21 cellular contexts compared by ENCODE assay signal in genomic region chr2:197089659-197090058, GRCh38.
DNase-seq lines count a peak whose midpoint lies in the region; ATAC-seq, FAIRE-seq and TF ChIP-seq lines count a peak whose summit lies in the region.
"Had no signal": no experiment of that assay in that cellular context is flagged by ENCODE, and none has a peak within 500 bp of the region (broad histone marks: within the 10 kb centered on the region; RNA-seq: fewer than 3 reads in every experiment).

No MANE protein-coding gene starts in this region.

- CTCF ChIA-PET in activated naive CD4-positive, alpha-beta T cell treated with anti-CD3 and anti-CD28 coated beads, Interleukin-2, amount 10 ng/mL, durations not matched to agents 7 days and 5 days (lab: Charles Lee), result no interaction called here

- no peaks in the 10 kb centered on the region for H3K9me3 ChIP-seq in uterus
- H3K9me3 ChIP-seq: ascending aorta, MG63, right atrium auricular region had no signal

- peak overlapping the region; percentile 28 to 32 for H3K27ac Mint-ChIP-seq in activated naive CD4-positive, alpha-beta T cell treated with anti-CD3 and anti-CD28 coated beads, Interleukin-2, amount 50 U/mL, for 72 hours
- no peak overlapping the region for H3K27ac Mint-ChIP-seq in activated naive CD4-positive, alpha-beta T cell treated with anti-CD3 and anti-CD28 coated beads, Interleukin-2, amount 10 ng/mL, durations not matched to agents 7 days and 5 days
- peak overlapping the region; percentile 71 for H3K27ac Mint-ChIP-seq in activated T-helper 17 cell treated with anti-CD3 and anti-CD28 coated beads, Interleukin-2, amount 50 U/mL, for 72 hours
- peak overlapping the region; percentile 86 for H3K27ac Mint-ChIP-seq in mesothelial cell of epicardium
- H3K27ac Mint-ChIP-seq: H9 had no signal

- H3K9me3 Mint-ChIP-seq in activated naive CD4-positive, alpha-beta T cell treated with anti-CD3 and anti-CD28 coated beads, Interleukin-2, amount 50 U/mL, for 72 hours, result no peaks in the 10 kb centered on the region
- no peaks in the 10 kb centered on the region for H3K9me3 Mint-ChIP-seq in activated naive CD4-positive, alpha-beta T cell treated with anti-CD3 and anti-CD28 coated beads, Interleukin-2, amount 10 ng/mL, durations not matched to agents 7 days and 5 days
- no peaks in the 10 kb centered on the region for H3K9me3 Mint-ChIP-seq in activated T-helper 17 cell treated with anti-CD3 and anti-CD28 coated beads, Interleukin-2, amount 50 U/mL, for 72 hours
- no peaks in the 10 kb centered on the region for H3K9me3 Mint-ChIP-seq in mesothelial cell of epicardium
- H3K9me3 Mint-ChIP-seq: H9 had no signal

- no peak for DNase-seq in activated naive CD4-positive, alpha-beta T cell treated with anti-CD3 and anti-CD28 coated beads, Interleukin-2, amount 50 U/mL, for 72 hours (ENCODE audit: low spot score in 2 of 2)
- no peak for DNase-seq in activated naive CD4-positive, alpha-beta T cell treated with anti-CD3 and anti-CD28 coated beads, Interleukin-2, amount 10 ng/mL, durations not matched to agents 7 days and 5 days
- DNase-seq in mesothelial cell of epicardium (ENCODE audit: low spot score in 2 of 2, unreplicated experiment in 2 of 2) (no peak), uterus (no peak), putamen (ENCODE audit: low spot score) (no peak), frontal cortex (ENCODE audit: low spot score in 2 of 2) (no peak)
- DNase-seq: EL; H9; kidney; mesendoderm; MG63; NCI-H1694; stimulated activated naive CD4-positive, alpha-beta T cell treated with Interleukin-2 at 50 U/mL for 16 hours; T-helper 1 cell had no signal

- no peaks in the 10 kb centered on the region for H3K27me3 Mint-ChIP-seq in activated naive CD4-positive, alpha-beta T cell treated with anti-CD3 and anti-CD28 coated beads, Interleukin-2, amount 10 ng/mL, durations not matched to agents 7 days and 5 days
- no peaks in the 10 kb centered on the region for H3K27me3 Mint-ChIP-seq in activated T-helper 17 cell treated with anti-CD3 and anti-CD28 coated beads, Interleukin-2, amount 50 U/mL, for 72 hours
- no peaks in the 10 kb centered on the region for H3K27me3 Mint-ChIP-seq in mesothelial cell of epicardium (ENCODE audit: low read depth)

- TF ChIP-seq CTCF in mesothelial cell of epicardium (IDR thresholded peaks at IDR 0.05; ENCODE audit: unreplicated experiment), result no peak
- no peak for TF ChIP-seq CTCF in uterus (IDR thresholded peaks at IDR 0.05)

- H3K27me3 ChIP-seq in uterus, result no peaks in the 10 kb centered on the region
- H3K27me3 ChIP-seq: ascending aorta, hepatocyte, MG63, right atrium auricular region had no signal

- ATAC-seq in activated naive CD4-positive, alpha-beta T cell treated with anti-CD3 and anti-CD28 coated beads, Interleukin-2, amount 50 U/mL, for 72 hours, result peak in 1 of 2 donors; percentile 46
- ATAC-seq in activated T-helper 17 cell treated with anti-CD3 and anti-CD28 coated beads, Interleukin-2, amount 50 U/mL, for 72 hours (replicated peaks), result no peak
- no peak for ATAC-seq in GM21723 (IDR thresholded peaks at IDR 0.05; ENCODE audit: unreplicated experiment)
- ATAC-seq: HepG2 had no signal

- no peak for FAIRE-seq in frontal cortex (lab: Jason Lieb, UNC)
- FAIRE-seq: HepG2, kidney had no signal

- H3K36me3 Mint-ChIP-seq in activated naive CD4-positive, alpha-beta T cell treated with anti-CD3 and anti-CD28 coated beads, Interleukin-2, amount 50 U/mL, for 72 hours, result peaks cover 16 to 25% of the 10 kb centered on the region in 2 donors
- peaks cover 63% of the 10 kb centered on the region for H3K36me3 Mint-ChIP-seq in activated naive CD4-positive, alpha-beta T cell treated with anti-CD3 and anti-CD28 coated beads, Interleukin-2, amount 10 ng/mL, durations not matched to agents 7 days and 5 days
- peaks cover 98% of the 10 kb centered on the region for H3K36me3 Mint-ChIP-seq in activated T-helper 17 cell treated with anti-CD3 and anti-CD28 coated beads, Interleukin-2, amount 50 U/mL, for 72 hours (ENCODE audit: low read depth)
- H3K36me3 Mint-ChIP-seq in mesothelial cell of epicardium, result no peaks in the 10 kb centered on the region

- no peak for TF ChIP-seq POLR2A in uterus (IDR thresholded peaks at IDR 0.05)

- intact Hi-C loops in uterus (cut with DNase I; ENCODE audit: low total_unique reads), result no loop called here

- H3K4me1 Mint-ChIP-seq in activated naive CD4-positive, alpha-beta T cell treated with anti-CD3 and anti-CD28 coated beads, Interleukin-2, amount 10 ng/mL, durations not matched to agents 7 days and 5 days, result no peaks in the 10 kb centered on the region
- peaks cover 19% of the 10 kb centered on the region for H3K4me1 Mint-ChIP-seq in activated T-helper 17 cell treated with anti-CD3 and anti-CD28 coated beads, Interleukin-2, amount 50 U/mL, for 72 hours
- H3K4me1 Mint-ChIP-seq in mesothelial cell of epicardium, result peaks cover 57% of the 10 kb centered on the region

- H3K4me1 ChIP-seq in uterus, result no peaks in the 10 kb centered on the region
- H3K4me1 ChIP-seq: ascending aorta, right atrium auricular region had no signal

- no peaks in the 10 kb centered on the region for H3K36me3 ChIP-seq in uterus
- H3K36me3 ChIP-seq: MG63, right atrium auricular region had no signal

- no peak overlapping the region for H3K4me3 Mint-ChIP-seq in activated naive CD4-positive, alpha-beta T cell treated with anti-CD3 and anti-CD28 coated beads, Interleukin-2, amount 10 ng/mL, durations not matched to agents 7 days and 5 days
- no peak overlapping the region for H3K4me3 Mint-ChIP-seq in activated T-helper 17 cell treated with anti-CD3 and anti-CD28 coated beads, Interleukin-2, amount 50 U/mL, for 72 hours
- no peak overlapping the region for H3K4me3 Mint-ChIP-seq in mesothelial cell of epicardium
- H3K4me3 Mint-ChIP-seq: H9 had no signal

- peak overlapping the region; percentile 57 to 69 for H3K27ac ChIP-seq in uterus
- H3K27ac ChIP-seq: ascending aorta, VCaP had no signal

- no peak overlapping the region for H3K4me3 ChIP-seq in uterus
- H3K4me3 ChIP-seq: ascending aorta, hepatocyte, MG63, right atrium auricular region had no signal
